In the genomic region with DNA sequence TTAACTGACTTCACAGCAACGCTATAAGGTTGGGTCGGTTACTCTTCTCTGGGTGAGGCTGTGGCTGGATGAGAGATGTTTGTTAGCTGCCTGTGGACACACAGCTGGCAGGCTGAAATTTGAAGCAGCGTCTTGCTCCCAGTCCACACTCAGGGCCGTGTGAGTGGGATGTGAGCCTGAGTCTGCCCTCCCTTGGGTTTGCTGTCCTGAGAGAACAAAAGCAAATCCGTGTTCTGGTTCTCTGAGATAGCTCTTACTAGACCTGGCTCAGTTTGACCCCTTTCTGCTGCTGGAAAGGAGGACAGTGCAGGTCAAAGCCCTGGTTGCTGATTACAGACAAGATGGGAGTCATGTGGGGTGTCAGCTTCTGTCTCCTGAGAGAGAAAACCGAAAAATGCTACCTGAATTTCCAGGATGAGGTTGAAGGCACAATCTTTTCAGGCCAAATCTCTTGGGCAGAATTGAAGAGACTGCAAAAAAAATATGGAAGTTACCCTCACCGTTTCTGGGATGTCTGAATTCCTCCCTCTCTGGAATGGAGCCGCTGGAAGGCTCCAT, we compare ENCODE assay signal across 12 cellular contexts.
DNase-seq lines count a peak whose midpoint lies in the region; ATAC-seq and TF ChIP-seq lines count a peak whose summit lies in the region.
"Had no signal": no experiment of that assay in that cellular context is flagged by ENCODE, and none has a peak within 500 bp of the region (broad histone marks: within the 10 kb centered on the region; RNA-seq: fewer than 3 reads in every experiment).

No MANE protein-coding gene starts in this region.

- 83 to 89% methylated on average over 6 of the region's 8 CpGs for WGBS in mesodermal cell (ENCODE audit: insufficient coverage in 2 of 2), 2 experiments

- no peak overlapping the region for H2AFZ ChIP-seq in HCT116 (ENCODE audit: low read depth, low read length, poor library complexity, severe bottlenecking)

- CTCF ChIA-PET in HCT116 (lab: Charles Lee): no interaction called here

- BruUV-seq in HCT116 (replicated peaks; lab: Mats Ljungman, UMichigan): no TSS peak

- no peaks in the 10 kb centered on the region for H3K9me2 ChIP-seq in HCT116 (ENCODE audit: insufficient read depth)

- no peak for TF ChIP-seq RAD21 in HCT116 (IDR thresholded peaks at IDR 0.05; ENCODE audit: low read depth)

- H3K4me1 ChIP-seq in HCT116 (ENCODE audit: control insufficient read depth in 1 of 2, insufficient read depth in 2 of 2, low read length in 2 of 2): peaks cover 59 to 63% of the 10 kb centered on the region in 2 experiments
- H3K4me1 ChIP-seq in mesodermal cell (ENCODE audit: control insufficient read depth, insufficient read depth, low read length, poor library complexity, severe bottlenecking): peaks cover 33% of the 10 kb centered on the region
- H3K4me1 ChIP-seq: BE2C had no signal

- H3K27me3 Mint-ChIP-seq in dendritic cell treated with granulocyte-macrophage colony-stimulating factor and Interleukin-4, amounts not matched to agents 40 ng/mL and 50 ng/mL, for 4 days: peaks cover 6% of the 10 kb centered on the region
- H3K27me3 Mint-ChIP-seq: effector memory CD8-positive, alpha-beta T cell; IgD-negative memory B cell had no signal

- no peaks in the 10 kb centered on the region for H3K27me3 ChIP-seq in HCT116 (ENCODE audit: insufficient read depth, low read length)
- H3K27me3 ChIP-seq: BE2C had no signal

- H3K4me2 ChIP-seq in HCT116 (ENCODE audit: low read length): peak overlapping the region; percentile 65; the same call in 1 of the 2 replicates

- RAD21 ChIA-PET in HCT116 (lab: Charles Lee; ENCODE audit: low non-redundant PET in 1 of 2, low total read pairs in 2 of 2, uncharacterized antibody in 2 of 2, unreplicated experiment in 2 of 2): no interaction called here

- POLR2A ChIA-PET in HCT116 (lab: Charles Lee): interaction anchor here (0.9 to 1.8 kb wide), 3 partner anchors 25 to 266 kb away, joined by 3 to 4 read pairs (median 3); no protein-coding TSS in a partner anchor

- no peaks in the 10 kb centered on the region for H3K9me3 ChIP-seq in HCT116 (ENCODE audit: control insufficient read depth in 1 of 2, insufficient read depth in 1 of 2, low read depth in 1 of 2, low read length in 2 of 2)
- peaks cover 9% of the 10 kb centered on the region for H3K9me3 ChIP-seq in mesodermal cell (ENCODE audit: control insufficient read depth, low read length)
- H3K9me3 ChIP-seq: BE2C had no signal

- H3K9ac ChIP-seq in HCT116 (ENCODE audit: low read length): peak overlapping the region; percentile 37

- no peak for TF ChIP-seq POLR2A in HCT116 (IDR thresholded peaks at IDR 0.05; ENCODE audit: borderline replicate concordance, extremely low read depth, insufficient read depth, insufficient read length)

- H4K20me1 ChIP-seq in HCT116 (ENCODE audit: insufficient read depth): no peaks in the 10 kb centered on the region

- H3K27ac Mint-ChIP-seq in dendritic cell treated with granulocyte-macrophage colony-stimulating factor and Interleukin-4, amounts not matched to agents 40 ng/mL and 50 ng/mL, for 4 days: peak overlapping the region; percentile 61
- H3K27ac Mint-ChIP-seq: IgD-negative memory B cell had no signal

- no peaks in the 10 kb centered on the region for H3K36me3 Mint-ChIP-seq in dendritic cell treated with granulocyte-macrophage colony-stimulating factor and Interleukin-4, amounts not matched to agents 40 ng/mL and 50 ng/mL, for 4 days (ENCODE audit: low read depth)
- H3K36me3 Mint-ChIP-seq: IgD-negative memory B cell had no signal

- DNase-seq in HCT116 (ENCODE audit: low read depth, low spot score): no peak
- DNase-seq in NCI-H2029 (lab: John Stamatoyannopoulos, UW): no peak
- no peak for DNase-seq in retina
- DNase-seq in mesenteric fat pad (ENCODE audit: low spot score): no peak
- DNase-seq: BE2C; effector memory CD8-positive, alpha-beta T cell; RPMI8226 had no signal

- H3K36me3 ChIP-seq in HCT116 (ENCODE audit: control insufficient read depth in 1 of 2, insufficient read depth in 2 of 2, low read length in 2 of 2) (no peaks in the 10 kb centered on the region), mesodermal cell (ENCODE audit: control insufficient read depth, insufficient read depth, low read length) (no peaks in the 10 kb centered on the region)
- H3K36me3 ChIP-seq: BE2C had no signal

- no peaks in the 10 kb centered on the region for H3K79me2 ChIP-seq in HCT116 (ENCODE audit: insufficient read depth, low read length)

- no peak overlapping the region for H3K4me3 Mint-ChIP-seq in dendritic cell treated with granulocyte-macrophage colony-stimulating factor and Interleukin-4, amounts not matched to agents 40 ng/mL and 50 ng/mL, for 4 days
- H3K4me3 Mint-ChIP-seq: effector memory CD8-positive, alpha-beta T cell had no signal

- no peaks in the 10 kb centered on the region for H3K9me3 Mint-ChIP-seq in dendritic cell treated with granulocyte-macrophage colony-stimulating factor and Interleukin-4, amounts not matched to agents 40 ng/mL and 50 ng/mL, for 4 days
- H3K9me3 Mint-ChIP-seq: effector memory CD8-positive, alpha-beta T cell; IgD-negative memory B cell had no signal

- H3K4me1 Mint-ChIP-seq in dendritic cell treated with granulocyte-macrophage colony-stimulating factor and Interleukin-4, amounts not matched to agents 40 ng/mL and 50 ng/mL, for 4 days (ENCODE audit: low read depth): peaks cover 41% of the 10 kb centered on the region

- H3K27ac ChIP-seq in HCT116 (ENCODE audit: low read depth, low read length) (no peak overlapping the region), mesodermal cell (ENCODE audit: low read depth, low read length, severe bottlenecking) (peak overlapping the region; percentile 78), skin epidermis (peak overlapping the region in 20 of 21 experiments; percentile 43 to 90 (median 78))

- H3K4me3 ChIP-seq in HCT116 (replicated peaks in 1 of 2; ENCODE audit: low read depth in 1 of 2, low read length in 2 of 2) (no peak overlapping the region), mesodermal cell (ENCODE audit: extremely low read depth, insufficient read depth, low read length, poor library complexity, severe bottlenecking) (no peak overlapping the region), skin epidermis (no peak overlapping the region)

- TF ChIP-seq CTCF in HCT116 (IDR thresholded peaks at IDR 0.05 in 2 of 3, conservative IDR thresholded peaks at IDR 0.05 in 1 of 3; ENCODE audit: borderline replicate concordance in 1 of 3, insufficient read depth in 1 of 3, low read depth in 2 of 3, low read length in 2 of 3): no peak

- ATAC-seq in HCT116 (no peak), HG02938 (IDR thresholded peaks at IDR 0.05; ENCODE audit: unreplicated experiment) (no peak)
- ATAC-seq: effector memory CD8-positive, alpha-beta T cell had no signal

- intact Hi-C loops in HCT116 (cut with micrococcal nuclease): no loop called here
- intact Hi-C loops in dendritic cell treated with granulocyte-macrophage colony-stimulating factor and Interleukin-4, amounts not matched to agents 40 ng/mL and 50 ng/mL, for 4 days (cut with micrococcal nuclease): no loop called here

TF ChIP-seq in HCT116, 20 proteins besides CTCF, POLR2A, EP300 and RAD21 (continues in another document):
- no peak for TF ChIP-seq SIN3A (IDR thresholded peaks at IDR 0.05; ENCODE audit: low read depth)
- no peak for TF ChIP-seq POLR2AphosphoS5 (IDR thresholded peaks at IDR 0.05; ENCODE audit: low read depth, low read length)
- TF ChIP-seq FOSL1 (IDR thresholded peaks at IDR 0.05; ENCODE audit: low read depth): no peak
- no peak for TF ChIP-seq SP1 (IDR thresholded peaks at IDR 0.05; ENCODE audit: low read depth)
- TF ChIP-seq JUND (IDR thresholded peaks at IDR 0.05): no peak
- no peak for TF ChIP-seq CBX3 (IDR thresholded peaks at IDR 0.05; ENCODE audit: low read depth)
- TF ChIP-seq, protein P1, sequence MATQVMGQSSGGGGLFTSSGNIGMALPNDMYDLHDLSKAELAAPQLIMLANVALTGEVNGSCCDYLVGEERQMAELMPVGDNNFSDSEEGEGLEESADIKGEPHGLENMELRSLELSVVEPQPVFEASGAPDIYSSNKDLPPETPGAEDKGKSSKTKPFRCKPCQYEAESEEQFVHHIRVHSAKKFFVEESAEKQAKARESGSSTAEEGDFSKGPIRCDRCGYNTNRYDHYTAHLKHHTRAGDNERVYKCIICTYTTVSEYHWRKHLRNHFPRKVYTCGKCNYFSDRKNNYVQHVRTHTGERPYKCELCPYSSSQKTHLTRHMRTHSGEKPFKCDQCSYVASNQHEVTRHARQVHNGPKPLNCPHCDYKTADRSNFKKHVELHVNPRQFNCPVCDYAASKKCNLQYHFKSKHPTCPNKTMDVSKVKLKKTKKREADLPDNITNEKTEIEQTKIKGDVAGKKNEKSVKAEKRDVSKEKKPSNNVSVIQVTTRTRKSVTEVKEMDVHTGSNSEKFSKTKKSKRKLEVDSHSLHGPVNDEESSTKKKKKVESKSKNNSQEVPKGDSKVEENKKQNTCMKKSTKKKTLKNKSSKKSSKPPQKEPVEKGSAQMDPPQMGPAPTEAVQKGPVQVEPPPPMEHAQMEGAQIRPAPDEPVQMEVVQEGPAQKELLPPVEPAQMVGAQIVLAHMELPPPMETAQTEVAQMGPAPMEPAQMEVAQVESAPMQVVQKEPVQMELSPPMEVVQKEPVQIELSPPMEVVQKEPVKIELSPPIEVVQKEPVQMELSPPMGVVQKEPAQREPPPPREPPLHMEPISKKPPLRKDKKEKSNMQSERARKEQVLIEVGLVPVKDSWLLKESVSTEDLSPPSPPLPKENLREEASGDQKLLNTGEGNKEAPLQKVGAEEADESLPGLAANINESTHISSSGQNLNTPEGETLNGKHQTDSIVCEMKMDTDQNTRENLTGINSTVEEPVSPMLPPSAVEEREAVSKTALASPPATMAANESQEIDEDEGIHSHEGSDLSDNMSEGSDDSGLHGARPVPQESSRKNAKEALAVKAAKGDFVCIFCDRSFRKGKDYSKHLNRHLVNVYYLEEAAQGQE (IDR thresholded peaks at IDR 0.05; ENCODE audit: low read depth): no peak
- no peak for TF ChIP-seq EGR1 (IDR thresholded peaks at IDR 0.05; ENCODE audit: low read depth)
- no peak for TF ChIP-seq CEBPB (IDR thresholded peaks at IDR 0.05; ENCODE audit: low read depth)
- TF ChIP-seq YY1 (IDR thresholded peaks at IDR 0.05; ENCODE audit: extremely low read depth, insufficient replicate concordance, low read depth, low read length): no peak
- no peak for TF ChIP-seq TCF7L2 (IDR thresholded peaks at IDR 0.05; ENCODE audit: borderline replicate concordance, extremely low read depth, insufficient read depth, insufficient read length)
- TF ChIP-seq SRF (IDR thresholded peaks at IDR 0.05; ENCODE audit: low read depth): no peak
- TF ChIP-seq ZFX (IDR thresholded peaks at IDR 0.05): no peak
- TF ChIP-seq EZH2phosphoT487 (IDR thresholded peaks at IDR 0.05; ENCODE audit: borderline replicate concordance): no peak
- TF ChIP-seq, protein P2, sequence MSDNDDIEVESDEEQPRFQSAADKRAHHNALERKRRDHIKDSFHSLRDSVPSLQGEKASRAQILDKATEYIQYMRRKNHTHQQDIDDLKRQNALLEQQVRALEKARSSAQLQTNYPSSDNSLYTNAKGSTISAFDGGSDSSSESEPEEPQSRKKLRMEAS (IDR thresholded peaks at IDR 0.05): no peak
- TF ChIP-seq EZH2 (IDR thresholded peaks at IDR 0.05): no peak
